ENCODE assay signal across 7 cellular contexts in genomic region chr3:142148871-142149860, GRCh38.
DNase-seq lines count a peak whose midpoint lies in the region; ATAC-seq and TF ChIP-seq lines count a peak whose summit lies in the region.

TFDP2 (minus strand) TSS chr3:142149544; CDS start chr3:142101749, 47,795 bp downstream.

- DNase-seq in NCI-H187 treated with DMSO at 0.1 percent for 48 hours (lab: John Stamatoyannopoulos, UW) (peak; percentile 21), T-helper 9 cell (peak; percentile 71), astrocyte of the cerebellum (ENCODE audit: low read depth) (peak; percentile 67), hepatic stellate cell (ENCODE audit: low spot score) (peak; percentile 92), retina (peak; percentile 97)

- ATAC-seq in GM18508 (IDR thresholded peaks at IDR 0.05; ENCODE audit: insufficient read depth, unreplicated experiment) (peak; percentile 89), HG02970 (IDR thresholded peaks at IDR 0.05; ENCODE audit: low FRiP score, unreplicated experiment) (peak; percentile 98)

- H3K4me3 ChIP-seq in astrocyte of the cerebellum (ENCODE audit: low read depth, low read length), result peak within 1 kb of the TSS; percentile 77

- TF ChIP-seq CTCF in astrocyte of the cerebellum (IDR thresholded peaks at IDR 0.05; ENCODE audit: low read depth, low read length, missing control alignments), result no peak

- in situ Hi-C loops in astrocyte of the cerebellum (cut with HindIII; ENCODE audit: low sequenced_read_pairs), result no loop called here

Comparison
In these comparisons a context has a peak if more than half of its experiments do, and no peak if none do; other contexts are left out.
1. Peak in every context shown above with its lines: DNase-seq, ATAC-seq and H3K4me3 ChIP-seq.
2. DNase-seq: peak in every context shown above with its lines; median percentile 97 in retina; 92 in hepatic stellate cell; 71 in T-helper 9 cell; 67 in astrocyte of the cerebellum; 21 in NCI-H187 treated with DMSO at 0.1 percent for 48 hours.